Comparison of ENCODE assay signal across 32 cellular contexts in genomic region chr16:1223355-1224214, GRCh38. TPM values are rescaled to one million over a fixed set of nuclear protein-coding genes. Genes with fewer than 3 reads are reported as not detected.
"Had no signal": no experiment of that assay in that cellular context is flagged by ENCODE, and none has a peak within 500 bp of the region (broad histone marks: within the 10 kb centered on the region; RNA-seq: fewer than 3 reads in every experiment).

No MANE protein-coding gene starts in this region.

- H3K4me2 ChIP-seq: smooth muscle cell had no signal

- H3K4me1 Mint-ChIP-seq: activated naive CD4-positive, alpha-beta T cell treated with anti-CD3 and anti-CD28 coated beads, Interleukin-2, amount 10 ng/mL, durations not matched to agents 7 days and 5 days; mesothelial cell of epicardium; naive thymus-derived CD4-positive, alpha-beta T cell had no signal

- H3K36me3 ChIP-seq: brain microvascular endothelial cell, right lobe of liver, suprapubic skin had no signal

- ATAC-seq: effector memory CD8-positive, alpha-beta T cell; gastroesophageal sphincter; left cardiac atrium; naive thymus-derived CD4-positive, alpha-beta T cell; right lobe of liver had no signal

- H3K4me1 ChIP-seq: suprapubic skin had no signal

- DNase-seq: activated CD4-positive, alpha-beta T cell treated with anti-CD3 and anti-CD28 coated beads for 4 hours; activated CD4-positive, alpha-beta T cell treated with anti-CD3 and anti-CD28 coated beads, Interleukin-2, amount 50 U/mL, for 4 hours; activated CD4-positive, CD25-positive, alpha-beta regulatory T cell; activated effector memory CD4-positive, alpha-beta T cell treated with anti-CD3 and anti-CD28 coated beads, Interleukin-2, amount 50 U/mL, for 16 hours; activated naive CD4-positive, alpha-beta T cell treated with anti-CD3 and anti-CD28 coated beads, Interleukin-2, amount 10 ng/mL, durations not matched to agents 7 days and 5 days; amniotic stem cell; brain microvascular endothelial cell; dorsolateral prefrontal cortex; effector memory CD8-positive, alpha-beta T cell; erythroblast; hippocampal formation; left cardiac atrium; mammary epithelial cell; naive thymus-derived CD4-positive, alpha-beta T cell; right lobe of liver; stimulated activated naive CD4-positive, alpha-beta T cell; T-helper 2 cell; tibial artery had no signal

- H3K27ac ChIP-seq: brain microvascular endothelial cell, coronary artery, dorsolateral prefrontal cortex, right lobe of liver, suprapubic skin, tibial artery had no signal

- H3K9me3 Mint-ChIP-seq: activated naive CD4-positive, alpha-beta T cell treated with anti-CD3 and anti-CD28 coated beads, Interleukin-2, amount 10 ng/mL, durations not matched to agents 7 days and 5 days; activated T-helper 1 cell treated with anti-CD3 and anti-CD28 coated beads, Interleukin-12 subunit alpha, Interleukin-12 subunit beta, Interleukin-2, Interleukin-4 antibody, amounts not matched to agents 30 ng/mL and 10 ng/mL and 1 ng/mL, durations not matched to agents 14 hours and 24 hours and 36 hours; effector memory CD8-positive, alpha-beta T cell; mesothelial cell of epicardium; naive thymus-derived CD4-positive, alpha-beta T cell had no signal

- H3K4me3 ChIP-seq: coronary artery, dorsolateral prefrontal cortex, gastroesophageal sphincter, right lobe of liver, smooth muscle cell, suprapubic skin, tibial artery had no signal

- H3K4me3 Mint-ChIP-seq: activated naive CD4-positive, alpha-beta T cell treated with anti-CD3 and anti-CD28 coated beads, Interleukin-2, amount 10 ng/mL, durations not matched to agents 7 days and 5 days; activated T-helper 1 cell treated with anti-CD3 and anti-CD28 coated beads, Interleukin-12 subunit alpha, Interleukin-12 subunit beta, Interleukin-2, Interleukin-4 antibody, amounts not matched to agents 30 ng/mL and 10 ng/mL and 1 ng/mL, durations not matched to agents 14 hours and 24 hours and 36 hours; effector memory CD8-positive, alpha-beta T cell; mesothelial cell of epicardium; naive thymus-derived CD4-positive, alpha-beta T cell had no signal

- H3K9me3 ChIP-seq: gastroesophageal sphincter, right lobe of liver, suprapubic skin, tibial artery had no signal

- H3K27me3 Mint-ChIP-seq: activated naive CD4-positive, alpha-beta T cell treated with anti-CD3 and anti-CD28 coated beads, Interleukin-2, amount 10 ng/mL, durations not matched to agents 7 days and 5 days; naive thymus-derived CD4-positive, alpha-beta T cell had no signal

- H3K36me3 Mint-ChIP-seq: activated naive CD4-positive, alpha-beta T cell treated with anti-CD3 and anti-CD28 coated beads, Interleukin-2, amount 10 ng/mL, durations not matched to agents 7 days and 5 days; mesothelial cell of epicardium; naive thymus-derived CD4-positive, alpha-beta T cell had no signal

- H3K27ac Mint-ChIP-seq: activated naive CD4-positive, alpha-beta T cell treated with anti-CD3 and anti-CD28 coated beads, Interleukin-2, amount 10 ng/mL, durations not matched to agents 7 days and 5 days; activated T-helper 1 cell treated with anti-CD3 and anti-CD28 coated beads, Interleukin-12 subunit alpha, Interleukin-12 subunit beta, Interleukin-2, Interleukin-4 antibody, amounts not matched to agents 30 ng/mL and 10 ng/mL and 1 ng/mL, durations not matched to agents 14 hours and 24 hours and 36 hours; effector memory CD8-positive, alpha-beta T cell; mesothelial cell of epicardium; naive thymus-derived CD4-positive, alpha-beta T cell had no signal

- H3K27me3 ChIP-seq: brain microvascular endothelial cell, gastroesophageal sphincter, right lobe of liver had no signal

- FAIRE-seq: astrocyte, keratinocyte had no signal

RNA-seq across cellular contexts. Expression of gene TPSG1, which starts 1.5 kb away (rescaled TPM):
- total RNA-seq: activated T-helper 1 cell treated with anti-CD3 and anti-CD28 coated beads, Interleukin-12 subunit alpha, Interleukin-12 subunit beta, Interleukin-2, Interleukin-4 antibody, amounts not matched to agents 30 ng/mL and 10 ng/mL and 1 ng/mL, durations not matched to agents 14 hours and 24 hours and 36 hours; astrocyte; cardiac septum; cerebellum; dorsolateral prefrontal cortex; fibroblast of lung; fibroblast of villous mesenchyme; liver; mammary epithelial cell; mesothelial cell of epicardium; naive thymus-derived CD4-positive, alpha-beta T cell; osteoblast; smooth muscle cell had no signal
- polyA plus RNA-seq: fibroblast of lung; keratinocyte; mammary epithelial cell; naive thymus-derived CD4-positive, alpha-beta T cell; smooth muscle cell had no signal

RNA-seq across cellular contexts. Expression of gene TPSB2, which starts 6.4 kb away (rescaled TPM):
- total RNA-seq: activated T-helper 1 cell treated with anti-CD3 and anti-CD28 coated beads, Interleukin-12 subunit alpha, Interleukin-12 subunit beta, Interleukin-2, Interleukin-4 antibody, amounts not matched to agents 30 ng/mL and 10 ng/mL and 1 ng/mL, durations not matched to agents 14 hours and 24 hours and 36 hours; astrocyte; cerebellum; fibroblast of lung; fibroblast of villous mesenchyme; mammary epithelial cell; mesothelial cell of epicardium; osteoblast; smooth muscle cell had no signal
- polyA plus RNA-seq: fibroblast of lung; keratinocyte; mammary epithelial cell; naive thymus-derived CD4-positive, alpha-beta T cell; smooth muscle cell had no signal

RNA-seq across cellular contexts. Expression of gene TPSAB1, which starts 16.9 kb away (rescaled TPM):
- total RNA-seq: activated T-helper 1 cell treated with anti-CD3 and anti-CD28 coated beads, Interleukin-12 subunit alpha, Interleukin-12 subunit beta, Interleukin-2, Interleukin-4 antibody, amounts not matched to agents 30 ng/mL and 10 ng/mL and 1 ng/mL, durations not matched to agents 14 hours and 24 hours and 36 hours; astrocyte; fibroblast of lung; fibroblast of villous mesenchyme; mammary epithelial cell; mesothelial cell of epicardium; osteoblast; smooth muscle cell had no signal
- polyA plus RNA-seq: fibroblast of lung; keratinocyte; mammary epithelial cell; naive thymus-derived CD4-positive, alpha-beta T cell; smooth muscle cell had no signal

RNA-seq across cellular contexts. Expression of gene TPSD1, which starts 32.3 kb away (rescaled TPM):
- total RNA-seq: activated T-helper 1 cell treated with anti-CD3 and anti-CD28 coated beads, Interleukin-12 subunit alpha, Interleukin-12 subunit beta, Interleukin-2, Interleukin-4 antibody, amounts not matched to agents 30 ng/mL and 10 ng/mL and 1 ng/mL, durations not matched to agents 14 hours and 24 hours and 36 hours; astrocyte; cardiac septum; cerebellum; fibroblast of lung; fibroblast of villous mesenchyme; mammary epithelial cell; mesothelial cell of epicardium; naive thymus-derived CD4-positive, alpha-beta T cell; osteoblast; right lobe of liver; smooth muscle cell had no signal
- polyA plus RNA-seq: fibroblast of lung; keratinocyte; mammary epithelial cell; naive thymus-derived CD4-positive, alpha-beta T cell; smooth muscle cell had no signal
